In the genomic region with DNA sequence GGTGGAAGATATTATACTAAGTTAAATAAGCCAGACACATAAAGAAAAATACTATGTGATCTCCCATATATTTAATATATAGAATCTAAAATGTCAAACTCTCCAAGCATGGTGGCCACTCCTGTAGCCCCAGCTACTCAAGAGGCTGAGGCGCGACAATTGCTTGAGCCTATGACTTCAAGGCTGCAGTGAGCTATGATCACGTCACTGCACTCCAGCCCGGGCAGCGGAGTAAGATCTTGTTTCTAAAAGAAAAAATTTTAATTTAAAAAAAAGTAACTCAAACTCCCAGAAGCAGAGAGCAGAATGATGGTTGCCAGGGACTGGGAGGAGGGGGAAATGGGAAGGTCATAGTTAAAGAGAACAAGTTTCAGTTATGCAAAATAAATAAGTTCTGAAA, we compare ENCODE assay signal across 14 cellular contexts. TPM values are rescaled to one million over a fixed set of nuclear protein-coding genes. Genes with fewer than 3 reads are reported as not detected.
DNase-seq lines count a peak whose midpoint lies in the region; ATAC-seq and TF ChIP-seq lines count a peak whose summit lies in the region.
"Had no signal": no experiment of that assay in that cellular context is flagged by ENCODE, and none has a peak within 500 bp of the region (broad histone marks: within the 10 kb centered on the region; RNA-seq: fewer than 3 reads in every experiment).

No MANE protein-coding gene starts in this region.

- no peak overlapping the region for H3K4ac ChIP-seq in mesenchymal stem cell (ENCODE audit: low read depth in 1 of 2, low read length in 2 of 2)

- TF ChIP-seq CTCF in CD14-positive monocyte (IDR thresholded peaks at IDR 0.05) (no peak), mucosa of descending colon (IDR thresholded peaks at IDR 0.05) (no peak)
- TF ChIP-seq CTCF in CD8-positive, alpha-beta T cell (IDR thresholded peaks at IDR 0.05) = no peak
- TF ChIP-seq CTCF in activated CD8-positive, alpha-beta T cell treated with anti-CD3 and anti-CD28 coated beads for 36 hours (IDR thresholded peaks at IDR 0.05) = no peak

- intact Hi-C loops in CD14-positive monocyte (cut with micrococcal nuclease) = no loop called here
- intact Hi-C loops in CD8-positive, alpha-beta T cell (cut with DNase I, micrococcal nuclease) = loop anchor here in 1 of 2 experiments (1.0 kb wide), 1 partner anchor 8 kb away; no protein-coding TSS in a partner anchor
- intact Hi-C loops in activated CD8-positive, alpha-beta T cell treated with anti-CD3 and anti-CD28 coated beads for 36 hours (cut with micrococcal nuclease) = loop anchor here (5.0 kb wide), 1 partner anchor 34 kb away; no protein-coding TSS in a partner anchor
- intact Hi-C loops in mucosa of descending colon (cut with DNase I, micrococcal nuclease) = no loop called here

- no peak overlapping the region for H2AK5ac ChIP-seq in mesenchymal stem cell (ENCODE audit: low read length, severe bottlenecking)

- H3K27me3 Mint-ChIP-seq in CD14-positive monocyte (ENCODE audit: low read depth in 3 of 3) = no peaks in the 10 kb centered on the region
- H3K27me3 Mint-ChIP-seq in CD8-positive, alpha-beta T cell (ENCODE audit: low read depth) = no peaks in the 10 kb centered on the region
- no peaks in the 10 kb centered on the region for H3K27me3 Mint-ChIP-seq in activated CD8-positive, alpha-beta T cell treated with anti-CD3 and anti-CD28 coated beads for 36 hours

- peak overlapping the region; percentile 67 for H2BK15ac ChIP-seq in mesenchymal stem cell (ENCODE audit: low read depth, poor library complexity, severe bottlenecking)

- peaks cover 0 to 2% (median 0%) of the 10 kb centered on the region in 7 donors for H3K9me3 Mint-ChIP-seq in CD14-positive monocyte
- no peaks in the 10 kb centered on the region for H3K9me3 Mint-ChIP-seq in CD8-positive, alpha-beta T cell
- peaks cover 7% of the 10 kb centered on the region for H3K9me3 Mint-ChIP-seq in activated CD8-positive, alpha-beta T cell treated with anti-CD3 and anti-CD28 coated beads for 36 hours

- no peak overlapping the region for H3K4me2 ChIP-seq in mesenchymal stem cell (ENCODE audit: low read length, poor library complexity, severe bottlenecking)

- H2AFZ ChIP-seq in mesenchymal stem cell (ENCODE audit: low read depth, low read length) = no peak overlapping the region

- H3K36me3 ChIP-seq in CD8-positive, alpha-beta T cell (ENCODE audit: insufficient read depth, low read length) = no peaks in the 10 kb centered on the region
- H3K36me3 ChIP-seq in mesenchymal stem cell (ENCODE audit: control insufficient read depth in 1 of 2, insufficient read depth in 2 of 2, low read depth in 1 of 2, low read length in 2 of 2) (no peaks in the 10 kb centered on the region), mucosa of descending colon (ENCODE audit: low read depth) (no peaks in the 10 kb centered on the region)

- no peak overlapping the region for H3K18ac ChIP-seq in mesenchymal stem cell (ENCODE audit: low read depth in 1 of 2, low read length in 2 of 2)

- H3K27ac Mint-ChIP-seq in CD14-positive monocyte = peak overlapping the region in 6 of 7 donors; percentile 78 to 97 (median 91)
- H3K27ac Mint-ChIP-seq in CD8-positive, alpha-beta T cell = peak overlapping the region; percentile 97
- peak overlapping the region; percentile 98 for H3K27ac Mint-ChIP-seq in activated CD8-positive, alpha-beta T cell treated with anti-CD3 and anti-CD28 coated beads for 36 hours

- no peak overlapping the region for H3K4me3 ChIP-seq in CD8-positive, alpha-beta T cell (ENCODE audit: low read depth, low read length)
- H3K4me3 ChIP-seq in mesenchymal stem cell (ENCODE audit: insufficient read depth in 1 of 2, low read depth in 1 of 2, low read length in 2 of 2) (no peak overlapping the region), mucosa of descending colon (no peak overlapping the region)
- H3K4me3 ChIP-seq: K562 had no signal

- H3K27ac ChIP-seq in CD8-positive, alpha-beta T cell (ENCODE audit: low read depth, low read length) = no peak overlapping the region
- no peak overlapping the region for H3K27ac ChIP-seq in mesenchymal stem cell (ENCODE audit: low read length, poor library complexity, severe bottlenecking)

- peaks cover 34 to 38% of the 10 kb centered on the region in 2 donors for H3K36me3 Mint-ChIP-seq in CD14-positive monocyte
- peaks cover 3% of the 10 kb centered on the region for H3K36me3 Mint-ChIP-seq in CD8-positive, alpha-beta T cell
- H3K36me3 Mint-ChIP-seq in activated CD8-positive, alpha-beta T cell treated with anti-CD3 and anti-CD28 coated beads for 36 hours (ENCODE audit: low read depth) = peaks cover 66% of the 10 kb centered on the region

- no peak overlapping the region for H2BK12ac ChIP-seq in mesenchymal stem cell (ENCODE audit: low read length in 2 of 2)

- H2BK120ac ChIP-seq in mesenchymal stem cell (ENCODE audit: low read depth, low read length) = peak overlapping the region; percentile 19

- no peak overlapping the region for H3K4me3 Mint-ChIP-seq in CD14-positive monocyte
- no peak overlapping the region for H3K4me3 Mint-ChIP-seq in CD8-positive, alpha-beta T cell
- no peak overlapping the region for H3K4me3 Mint-ChIP-seq in activated CD8-positive, alpha-beta T cell treated with anti-CD3 and anti-CD28 coated beads for 36 hours

- POLR2A ChIA-PET in CD8-positive, alpha-beta T cell (lab: Charles Lee) = interaction anchor here (1.0 to 3.0 kb wide), 6 partner anchors 9 to 132 kb away, joined by 4 to 19 read pairs (median 6); partner anchors contain the start of genes CCPG1, PIERCE2 and RSL24D1
- POLR2A ChIA-PET in activated CD8-positive, alpha-beta T cell treated with anti-CD3 and anti-CD28 coated beads for 36 hours (lab: Charles Lee) = interaction anchor here (1.1 to 5.1 kb wide), 7 partner anchors 8 to 79 kb away, joined by 3 to 30 read pairs (median 4); partner anchors contain the start of gene RSL24D1

- H3K9ac ChIP-seq in mesenchymal stem cell (ENCODE audit: low read length) = no peak overlapping the region

- peaks cover 13% of the 10 kb centered on the region for H3K79me1 ChIP-seq in mesenchymal stem cell (replicated peaks; ENCODE audit: low read length, poor library complexity, severe bottlenecking)

- no peak overlapping the region for H4K91ac ChIP-seq in mesenchymal stem cell (ENCODE audit: low read length)

- H3K27me3 ChIP-seq in CD8-positive, alpha-beta T cell (ENCODE audit: insufficient read depth, low read length) = no peaks in the 10 kb centered on the region
- no peaks in the 10 kb centered on the region for H3K27me3 ChIP-seq in mesenchymal stem cell (ENCODE audit: control insufficient read depth in 1 of 2, insufficient read depth in 1 of 2, low read length in 2 of 2)

- WGBS in mesenchymal stem cell = 95% methylated on average over 2 of the region's 5 CpGs

- peaks cover 77% of the 10 kb centered on the region for H3K4me1 Mint-ChIP-seq in CD14-positive monocyte
- H3K4me1 Mint-ChIP-seq in CD8-positive, alpha-beta T cell (ENCODE audit: low read depth) = peaks cover 84% of the 10 kb centered on the region
- peaks cover 81% of the 10 kb centered on the region for H3K4me1 Mint-ChIP-seq in activated CD8-positive, alpha-beta T cell treated with anti-CD3 and anti-CD28 coated beads for 36 hours (ENCODE audit: low read depth)

- no peak overlapping the region for H3K23ac ChIP-seq in mesenchymal stem cell (ENCODE audit: low read length in 2 of 2)

- no peaks in the 10 kb centered on the region for H3K9me3 ChIP-seq in CD8-positive, alpha-beta T cell (ENCODE audit: low read length)
- H3K9me3 ChIP-seq in mesenchymal stem cell (ENCODE audit: control insufficient read depth, low read length) = no peaks in the 10 kb centered on the region
- H3K9me3 ChIP-seq in mucosa of descending colon = no peaks in the 10 kb centered on the region
- H3K9me3 ChIP-seq: Caco-2 had no signal

- H2BK5ac ChIP-seq in mesenchymal stem cell (ENCODE audit: low read depth, low read length, poor library complexity, severe bottlenecking) = peak overlapping the region; percentile 57

- no peak overlapping the region for H3K14ac ChIP-seq in mesenchymal stem cell (ENCODE audit: low read length in 2 of 2)

- no peak overlapping the region for H4K8ac ChIP-seq in mesenchymal stem cell (ENCODE audit: low read length)

- CTCF ChIA-PET in CD8-positive, alpha-beta T cell (lab: Charles Lee) = interaction anchor here (1.1 to 3.2 kb wide), 5 partner anchors 7 to 75 kb away, joined by 3 to 7 read pairs (median 5); no protein-coding TSS in a partner anchor
- CTCF ChIA-PET in activated CD8-positive, alpha-beta T cell treated with anti-CD3 and anti-CD28 coated beads for 36 hours (lab: Charles Lee) = interaction anchor here (1.0 to 1.9 kb wide), 5 partner anchors 9 to 60 kb away, joined by 3 to 7 read pairs (median 4); no protein-coding TSS in a partner anchor

- peaks cover 52% of the 10 kb centered on the region for H3K4me1 ChIP-seq in CD8-positive, alpha-beta T cell (ENCODE audit: insufficient read depth, low read length)
- no peaks in the 10 kb centered on the region for H3K4me1 ChIP-seq in mesenchymal stem cell (ENCODE audit: control insufficient read depth, insufficient read depth, low read depth, low read length)
- no peaks in the 10 kb centered on the region for H3K4me1 ChIP-seq in mucosa of descending colon (ENCODE audit: low read depth)
- H3K4me1 ChIP-seq: Caco-2 had no signal

- no peak for ATAC-seq in CD8-positive, alpha-beta T cell
- no peak for ATAC-seq in activated CD8-positive, alpha-beta T cell treated with anti-CD3 and anti-CD28 coated beads for 36 hours
- ATAC-seq in mucosa of descending colon (no peak), GM21576 (IDR thresholded peaks at IDR 0.05; ENCODE audit: unreplicated experiment) (no peak)
- ATAC-seq: K562, PC-3 had no signal

- DNase-seq in CD14-positive monocyte (ENCODE audit: low spot score) = no peak
- DNase-seq in CD8-positive, alpha-beta T cell = no peak
- DNase-seq in activated CD8-positive, alpha-beta T cell treated with anti-CD3 and anti-CD28 coated beads for 36 hours = no peak
- no peak for DNase-seq in mesenchymal stem cell
- DNase-seq in mucosa of descending colon = no peak
- DNase-seq in dedifferentiated amniotic fluid mesenchymal stem cell (ENCODE audit: extremely low spot score) = no peak
- DNase-seq in NCI-H2171 treated with DMSO at 0.1 percent for 48 hours (lab: John Stamatoyannopoulos, UW) = no peak
- DNase-seq: Caco-2, kidney glomerular epithelial cell, NCI-H1694 treated with DMSO at 0.1 percent for 48 hours, NCI-H2227 treated with DMSO at 0.1 percent for 48 hours, PC-3 had no signal

RNA-seq across cellular contexts. Expression of gene RAB27A, which starts 13.3 kb away (rescaled TPM):
- 100 to 1,000 TPM; 135 to 159 TPM for polyA plus RNA-seq in CD14-positive monocyte
- total RNA-seq in CD8-positive, alpha-beta T cell = 10 to 100 TPM; 14.9 to 16.9 TPM
- total RNA-seq in activated CD8-positive, alpha-beta T cell treated with anti-CD3 and anti-CD28 coated beads for 36 hours = 100 to 1,000 TPM; 122 to 125 TPM
- 22.8 TPM for polyA plus RNA-seq in mesenchymal stem cell (2013, experiment 1 of 2)
- polyA plus RNA-seq in mesenchymal stem cell (2013, experiment 2 of 2) = 24.9 TPM
- 10 to 100 TPM; 39.0 to 59.8 (median 56.7) TPM for total RNA-seq in mucosa of descending colon

RNA-seq across cellular contexts. Expression of gene PIGBOS1, which starts 42.6 kb away (rescaled TPM):
- polyA plus RNA-seq in CD14-positive monocyte = 10 to 100 TPM; 67.3 to 69.7 TPM
- 1 to 10 TPM; 6.4 to 6.8 TPM for total RNA-seq in CD8-positive, alpha-beta T cell
- total RNA-seq in activated CD8-positive, alpha-beta T cell treated with anti-CD3 and anti-CD28 coated beads for 36 hours = 10 to 100 TPM; 10.5 to 13.2 TPM
- polyA plus RNA-seq in mesenchymal stem cell (2013, experiment 1 of 2) = 17.7 TPM
- polyA plus RNA-seq in mesenchymal stem cell (2013, experiment 2 of 2) = 16.8 TPM
- total RNA-seq in mucosa of descending colon = 10 to 100 TPM in 1 of 3 donors, 1 to 10 TPM in 2; 7.7 to 11.0 (median 9.8) TPM

RNA-seq across cellular contexts. Expression of gene PIGB, which starts 42.7 kb away (rescaled TPM):
- polyA plus RNA-seq in CD14-positive monocyte = 10 to 100 TPM; 15.3 to 16.8 TPM
- total RNA-seq in CD8-positive, alpha-beta T cell = 10 to 100 TPM; 17.8 to 19.2 TPM
- 10 to 100 TPM; 14.0 to 17.5 TPM for total RNA-seq in activated CD8-positive, alpha-beta T cell treated with anti-CD3 and anti-CD28 coated beads for 36 hours
- polyA plus RNA-seq in mesenchymal stem cell (2013, experiment 1 of 2) = 17.1 TPM
- 17.9 TPM for polyA plus RNA-seq in mesenchymal stem cell (2013, experiment 2 of 2)
- total RNA-seq in mucosa of descending colon = 10 to 100 TPM; 12.8 to 17.9 (median 17.1) TPM
